Comparison of ENCODE assay signal across 21 cellular contexts in the genomic region with DNA sequence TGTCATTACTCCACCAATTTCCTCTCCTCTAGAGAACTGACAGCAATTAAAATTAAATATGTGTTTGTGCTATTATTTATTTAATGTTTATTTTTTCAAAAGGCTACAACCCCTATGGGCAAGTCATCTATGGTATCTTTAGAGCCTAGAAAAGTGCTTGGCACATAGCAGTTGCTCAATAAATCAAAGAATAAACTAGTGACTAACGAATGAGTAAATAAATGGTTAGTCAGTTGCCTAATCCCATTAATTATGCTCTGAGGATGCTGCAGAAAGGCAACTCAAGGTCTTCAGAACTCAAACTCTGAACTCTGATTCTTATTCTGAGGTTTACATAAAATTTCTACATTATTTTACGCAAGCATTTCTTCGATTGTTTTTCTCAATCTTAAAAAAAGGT.
"Had no signal": no experiment of that assay in that cellular context is flagged by ENCODE, and none has a peak within 500 bp of the region (broad histone marks: within the 10 kb centered on the region; RNA-seq: fewer than 3 reads in every experiment).

No MANE protein-coding gene starts in this region.

- H3K9me3 ChIP-seq: left lung, lower lobe of right lung, ovary, right atrium auricular region, right lobe of liver, stomach, testis, thyroid gland, upper lobe of right lung had no signal

- H3K27ac ChIP-seq: left lung, lower lobe of right lung, ovary, right atrium auricular region, right lobe of liver, stomach, testis, thyroid gland, upper lobe of right lung had no signal

- FAIRE-seq: keratinocyte had no signal

- DNase-seq: hippocampal formation; left colon; left lung; lower lobe of right lung; mammary epithelial cell; naive B cell; natural killer cell; ovary; right lobe of liver; stimulated activated CD4-positive, alpha-beta T cell treated with anti-CD3 and anti-CD28 coated beads, Interleukin-15, amount 100 ng/mL, for 24 hours; stimulated activated CD4-positive, alpha-beta T cell treated with anti-CD3 and anti-CD28 coated beads, Interleukin-2, amount 100 ng/mL, for 24 hours; stimulated activated CD4-positive, alpha-beta T cell treated with anti-CD3 and anti-CD28 coated beads, Interleukin-4, amount 100 ng/mL, for 1 hour; stimulated activated naive B cell treated with anti-CD40 and anti-IgM and Interleukin-4, amounts not matched to agents 10 μg/mL and 1 μg/mL and 100 μg/mL, for 72 hours; stimulated activated naive CD8-positive, alpha-beta T cell treated with anti-CD3 and anti-CD28 coated beads, Interleukin-15, Interleukin-2, amounts not matched to agents 100 U/mL and 50 U/mL, for 24 hours; stomach; testis; thyroid gland; upper lobe of right lung had no signal

- H3K36me3 ChIP-seq: left lung, lower lobe of right lung, ovary, right atrium auricular region, right lobe of liver, stomach, thyroid gland, upper lobe of right lung had no signal

- ATAC-seq: left colon; left lung; lower lobe of right lung; natural killer cell; right lobe of liver; stimulated activated naive B cell treated with anti-CD40 and anti-IgM and Interleukin-4, amounts not matched to agents 10 μg/mL and 1 μg/mL and 100 μg/mL, for 72 hours; stimulated activated naive CD8-positive, alpha-beta T cell treated with anti-CD3 and anti-CD28 coated beads, Interleukin-15, Interleukin-2, amounts not matched to agents 100 U/mL and 50 U/mL, for 24 hours; upper lobe of right lung had no signal

- H3K4me3 ChIP-seq: left lung, lower lobe of right lung, ovary, right atrium auricular region, right lobe of liver, smooth muscle cell, stomach, testis, thyroid gland, upper lobe of right lung had no signal

- H3K4me2 ChIP-seq: smooth muscle cell had no signal

- H3K27me3 ChIP-seq: left lung, ovary, right atrium auricular region, right lobe of liver, stomach, testis, thyroid gland, upper lobe of right lung had no signal

- H3K4me1 ChIP-seq: left lung, lower lobe of right lung, right atrium auricular region, right lobe of liver, stomach, testis, thyroid gland, upper lobe of right lung had no signal
